Comparison of ENCODE assay signal across 8 cellular contexts in genomic region chr1:234926574-234927311, GRCh38.
DNase-seq lines count a peak whose midpoint lies in the region; ATAC-seq and TF ChIP-seq lines count a peak whose summit lies in the region.

No MANE protein-coding gene starts in this region.

- DNase-seq in CD4-positive, alpha-beta T cell = peak in 2 of 10 experiments; percentile 11 to 18
- peak; percentile 66 for DNase-seq in activated T-helper 1 cell treated with anti-CD3 and anti-CD28 coated beads, Interleukin-12 subunit alpha, Interleukin-12 subunit beta, Interleukin-2, Interleukin-4 antibody, amounts not matched to agents 30 ng/mL and 10 ng/mL and 1 ng/mL, durations not matched to agents 14 hours and 24 hours and 36 hours (ENCODE audit: low spot score)
- no peak for DNase-seq in left lung
- peak; percentile 49 to 71 for DNase-seq in stimulated activated naive CD8-positive, alpha-beta T cell treated with anti-CD3 and anti-CD28 coated beads, Interleukin-15, amount 100 ng/mL, for 72 hours
- DNase-seq in NCI-H187 (lab: John Stamatoyannopoulos, UW) = no peak
- no peak for DNase-seq in HUDEP-2 (lab: John Stamatoyannopoulos, UW; ENCODE audit: unreplicated experiment in 76 of 76)

- H3K4me1 ChIP-seq in left lung = peaks cover 14 to 29% of the 10 kb centered on the region in 2 donors

- peak; percentile 46 for ATAC-seq in CD4-positive, alpha-beta T cell (ENCODE audit: poor library complexity)
- ATAC-seq in GM19395 (IDR thresholded peaks at IDR 0.05; ENCODE audit: unreplicated experiment) (peak; percentile 94), HG03439 (IDR thresholded peaks at IDR 0.05; ENCODE audit: unreplicated experiment) (peak; percentile 87), left lung (peak; percentile 9)
- peak; percentile 92 for ATAC-seq in stimulated activated naive CD8-positive, alpha-beta T cell treated with anti-CD3 and anti-CD28 coated beads, Interleukin-15, amount 100 ng/mL, for 72 hours

- no peaks in the 10 kb centered on the region for H3K36me3 ChIP-seq in left lung

- peak overlapping the region; percentile 42 for H3K4me3 Mint-ChIP-seq in CD4-positive, alpha-beta T cell
- H3K4me3 Mint-ChIP-seq in activated T-helper 1 cell treated with anti-CD3 and anti-CD28 coated beads, Interleukin-12 subunit alpha, Interleukin-12 subunit beta, Interleukin-2, Interleukin-4 antibody, amounts not matched to agents 30 ng/mL and 10 ng/mL and 1 ng/mL, durations not matched to agents 14 hours and 24 hours and 36 hours = peak overlapping the region; percentile 74
- peak overlapping the region; percentile 69 to 83 for H3K4me3 Mint-ChIP-seq in stimulated activated naive CD8-positive, alpha-beta T cell treated with anti-CD3 and anti-CD28 coated beads, Interleukin-15, amount 100 ng/mL, for 72 hours

- H3K27ac ChIP-seq in CD4-positive, alpha-beta T cell (ENCODE audit: low read depth, low read length) = no peak overlapping the region
- peak overlapping the region; percentile 66 to 81 for H3K27ac ChIP-seq in left lung

- POLR2A ChIA-PET in CD4-positive, alpha-beta T cell (lab: Charles Lee) = interaction anchor here (0.6 to 3.5 kb wide), 12 partner anchors 15 to 329 kb away, joined by 3 to 21 read pairs (median 4); partner anchors contain the start of gene IRF2BP2

- H3K9me3 ChIP-seq in CD4-positive, alpha-beta T cell (ENCODE audit: control insufficient read depth, low read length) = no peaks in the 10 kb centered on the region
- no peaks in the 10 kb centered on the region for H3K9me3 ChIP-seq in left lung

- no peaks in the 10 kb centered on the region for H3K9me3 Mint-ChIP-seq in CD4-positive, alpha-beta T cell
- H3K9me3 Mint-ChIP-seq in activated T-helper 1 cell treated with anti-CD3 and anti-CD28 coated beads, Interleukin-12 subunit alpha, Interleukin-12 subunit beta, Interleukin-2, Interleukin-4 antibody, amounts not matched to agents 30 ng/mL and 10 ng/mL and 1 ng/mL, durations not matched to agents 14 hours and 24 hours and 36 hours = peaks cover 12% of the 10 kb centered on the region
- H3K9me3 Mint-ChIP-seq in stimulated activated naive CD8-positive, alpha-beta T cell treated with anti-CD3 and anti-CD28 coated beads, Interleukin-15, amount 100 ng/mL, for 72 hours = peaks cover 7 to 11% of the 10 kb centered on the region in 2 donors

- H3K4me1 Mint-ChIP-seq in CD4-positive, alpha-beta T cell (ENCODE audit: low read depth) = peaks cover 55% of the 10 kb centered on the region
- H3K4me1 Mint-ChIP-seq in activated T-helper 1 cell treated with anti-CD3 and anti-CD28 coated beads, Interleukin-12 subunit alpha, Interleukin-12 subunit beta, Interleukin-2, Interleukin-4 antibody, amounts not matched to agents 30 ng/mL and 10 ng/mL and 1 ng/mL, durations not matched to agents 14 hours and 24 hours and 36 hours (ENCODE audit: low read depth) = peaks cover 72% of the 10 kb centered on the region
- peaks cover 74% of the 10 kb centered on the region for H3K4me1 Mint-ChIP-seq in stimulated activated naive CD8-positive, alpha-beta T cell treated with anti-CD3 and anti-CD28 coated beads, Interleukin-15, amount 100 ng/mL, for 72 hours

- H3K27me3 ChIP-seq in CD4-positive, alpha-beta T cell (ENCODE audit: control insufficient read depth, insufficient read depth, low read length) = no peaks in the 10 kb centered on the region
- H3K27me3 ChIP-seq in left lung = no peaks in the 10 kb centered on the region

- CTCF ChIA-PET in CD4-positive, alpha-beta T cell (lab: Charles Lee) = interaction anchor here (0.7 to 1.4 kb wide), 2 partner anchors 329 to 427 kb away, joined by 3 to 4 read pairs; no protein-coding TSS in a partner anchor

- peak overlapping the region; percentile 76 for H3K27ac Mint-ChIP-seq in CD4-positive, alpha-beta T cell
- H3K27ac Mint-ChIP-seq in activated T-helper 1 cell treated with anti-CD3 and anti-CD28 coated beads, Interleukin-12 subunit alpha, Interleukin-12 subunit beta, Interleukin-2, Interleukin-4 antibody, amounts not matched to agents 30 ng/mL and 10 ng/mL and 1 ng/mL, durations not matched to agents 14 hours and 24 hours and 36 hours = peak overlapping the region; percentile 97
- peak overlapping the region; percentile 94 to 98 for H3K27ac Mint-ChIP-seq in stimulated activated naive CD8-positive, alpha-beta T cell treated with anti-CD3 and anti-CD28 coated beads, Interleukin-15, amount 100 ng/mL, for 72 hours

- no peak overlapping the region for H3K4me3 ChIP-seq in left lung

- no peak for TF ChIP-seq CTCF in CD4-positive, alpha-beta T cell (IDR thresholded peaks at IDR 0.05)
- no peak for TF ChIP-seq CTCF in left lung (IDR thresholded peaks at IDR 0.05)

- H3K27me3 Mint-ChIP-seq in CD4-positive, alpha-beta T cell = no peaks in the 10 kb centered on the region
- no peaks in the 10 kb centered on the region for H3K27me3 Mint-ChIP-seq in activated T-helper 1 cell treated with anti-CD3 and anti-CD28 coated beads, Interleukin-12 subunit alpha, Interleukin-12 subunit beta, Interleukin-2, Interleukin-4 antibody, amounts not matched to agents 30 ng/mL and 10 ng/mL and 1 ng/mL, durations not matched to agents 14 hours and 24 hours and 36 hours (ENCODE audit: insufficient read depth)
- H3K27me3 Mint-ChIP-seq in stimulated activated naive CD8-positive, alpha-beta T cell treated with anti-CD3 and anti-CD28 coated beads, Interleukin-15, amount 100 ng/mL, for 72 hours = no peaks in the 10 kb centered on the region

- H3K36me3 Mint-ChIP-seq in CD4-positive, alpha-beta T cell (ENCODE audit: low read depth) = no peaks in the 10 kb centered on the region
- H3K36me3 Mint-ChIP-seq in activated T-helper 1 cell treated with anti-CD3 and anti-CD28 coated beads, Interleukin-12 subunit alpha, Interleukin-12 subunit beta, Interleukin-2, Interleukin-4 antibody, amounts not matched to agents 30 ng/mL and 10 ng/mL and 1 ng/mL, durations not matched to agents 14 hours and 24 hours and 36 hours (ENCODE audit: low read depth) = peaks cover 12% of the 10 kb centered on the region

- intact Hi-C loops in CD4-positive, alpha-beta T cell (cut with DNase I, micrococcal nuclease) = loop anchor here (2.0 to 10.0 kb wide), 3 partner anchors 82 to 202 kb away; no protein-coding TSS in a partner anchor
- intact Hi-C loops in activated T-helper 1 cell treated with anti-CD3 and anti-CD28 coated beads, Interleukin-12 subunit alpha, Interleukin-12 subunit beta, Interleukin-2, Interleukin-4 antibody, amounts not matched to agents 30 ng/mL and 10 ng/mL and 1 ng/mL, durations not matched to agents 14 hours and 24 hours and 36 hours (cut with micrococcal nuclease) = loop anchor here (1.0 to 2.0 kb wide), 14 partner anchors 32 to 425 kb away; no protein-coding TSS in a partner anchor
- intact Hi-C loops in left lung (cut with DNase I) = no loop called here

Comparison
In these comparisons a context has a peak if more than half of its experiments do, and no peak if none do; other contexts are left out.
1. ATAC-seq: peak in every context shown above with its lines; median percentile 94 in GM19395; 92 in stimulated activated naive CD8-positive, alpha-beta T cell treated with anti-CD3 and anti-CD28 coated beads, Interleukin-15, amount 100 ng/mL, for 72 hours; 87 in HG03439; 46 in CD4-positive, alpha-beta T cell; 9 in left lung.
2. DNase-seq: peak in activated T-helper 1 cell treated with anti-CD3 and anti-CD28 coated beads, Interleukin-12 subunit alpha, Interleukin-12 subunit beta, Interleukin-2, Interleukin-4 antibody, amounts not matched to agents 30 ng/mL and 10 ng/mL and 1 ng/mL, durations not matched to agents 14 hours and 24 hours and 36 hours (single experiment) and stimulated activated naive CD8-positive, alpha-beta T cell treated with anti-CD3 and anti-CD28 coated beads, Interleukin-15, amount 100 ng/mL, for 72 hours (2 of 2); none in left lung (0 of 2), NCI-H187 (0 of 2) and HUDEP-2 (0 of 76).
3. intact Hi-C loops: an anchor here in CD4-positive, alpha-beta T cell (2.0 to 10.0 kb wide) and activated T-helper 1 cell treated with anti-CD3 and anti-CD28 coated beads, Interleukin-12 subunit alpha, Interleukin-12 subunit beta, Interleukin-2, Interleukin-4 antibody, amounts not matched to agents 30 ng/mL and 10 ng/mL and 1 ng/mL, durations not matched to agents 14 hours and 24 hours and 36 hours (1.0 to 2.0 kb wide); none called in left lung.
4. Peak in every context shown above with its lines, with median percentiles within 50 percentile points of each other: H3K27ac Mint-ChIP-seq and H3K4me3 Mint-ChIP-seq.